In the genomic region with DNA sequence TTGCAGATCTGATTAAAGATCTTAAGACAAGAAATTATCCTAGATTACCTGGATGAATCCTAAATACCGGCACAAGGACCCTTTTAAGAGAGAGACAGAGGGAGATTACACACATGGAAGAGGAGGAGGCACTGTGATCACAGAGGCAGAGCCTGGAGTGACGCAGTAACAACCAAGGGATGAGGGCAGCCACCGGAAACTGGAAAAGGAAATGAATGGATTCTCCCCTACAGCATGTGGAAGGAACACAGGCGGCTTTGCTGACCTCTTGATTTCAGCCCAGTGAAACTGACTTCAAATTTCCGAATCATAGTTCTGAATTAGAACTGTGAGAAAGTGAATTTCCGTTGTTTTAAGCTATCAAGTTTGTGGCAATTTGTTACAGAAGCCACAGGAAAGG, we compare ENCODE assay signal across 1 cellular context.
TF ChIP-seq lines count a peak whose summit lies in the region.

No MANE protein-coding gene starts in this region.

TF ChIP-seq in PFSK-1, 5 proteins besides CTCF, POLR2A, EP300 and RAD21 (continued from another document):
- TF ChIP-seq, protein P1, sequence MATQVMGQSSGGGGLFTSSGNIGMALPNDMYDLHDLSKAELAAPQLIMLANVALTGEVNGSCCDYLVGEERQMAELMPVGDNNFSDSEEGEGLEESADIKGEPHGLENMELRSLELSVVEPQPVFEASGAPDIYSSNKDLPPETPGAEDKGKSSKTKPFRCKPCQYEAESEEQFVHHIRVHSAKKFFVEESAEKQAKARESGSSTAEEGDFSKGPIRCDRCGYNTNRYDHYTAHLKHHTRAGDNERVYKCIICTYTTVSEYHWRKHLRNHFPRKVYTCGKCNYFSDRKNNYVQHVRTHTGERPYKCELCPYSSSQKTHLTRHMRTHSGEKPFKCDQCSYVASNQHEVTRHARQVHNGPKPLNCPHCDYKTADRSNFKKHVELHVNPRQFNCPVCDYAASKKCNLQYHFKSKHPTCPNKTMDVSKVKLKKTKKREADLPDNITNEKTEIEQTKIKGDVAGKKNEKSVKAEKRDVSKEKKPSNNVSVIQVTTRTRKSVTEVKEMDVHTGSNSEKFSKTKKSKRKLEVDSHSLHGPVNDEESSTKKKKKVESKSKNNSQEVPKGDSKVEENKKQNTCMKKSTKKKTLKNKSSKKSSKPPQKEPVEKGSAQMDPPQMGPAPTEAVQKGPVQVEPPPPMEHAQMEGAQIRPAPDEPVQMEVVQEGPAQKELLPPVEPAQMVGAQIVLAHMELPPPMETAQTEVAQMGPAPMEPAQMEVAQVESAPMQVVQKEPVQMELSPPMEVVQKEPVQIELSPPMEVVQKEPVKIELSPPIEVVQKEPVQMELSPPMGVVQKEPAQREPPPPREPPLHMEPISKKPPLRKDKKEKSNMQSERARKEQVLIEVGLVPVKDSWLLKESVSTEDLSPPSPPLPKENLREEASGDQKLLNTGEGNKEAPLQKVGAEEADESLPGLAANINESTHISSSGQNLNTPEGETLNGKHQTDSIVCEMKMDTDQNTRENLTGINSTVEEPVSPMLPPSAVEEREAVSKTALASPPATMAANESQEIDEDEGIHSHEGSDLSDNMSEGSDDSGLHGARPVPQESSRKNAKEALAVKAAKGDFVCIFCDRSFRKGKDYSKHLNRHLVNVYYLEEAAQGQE (IDR thresholded peaks at IDR 0.05; ENCODE audit: insufficient read depth in 1 of 2, low read depth in 2 of 2, low read length in 2 of 2) = peak in 1 of 2 experiments; percentile 56; a peak in 2 of 4 replicates
- TF ChIP-seq POLR2AphosphoS5 (IDR thresholded peaks at IDR 0.05; ENCODE audit: low read depth, low read length) = 0 out of 2 replicates have a peak, but pooled peaks have one; percentile 28
TF ChIP-seq in PFSK-1: peak in this region for 5.
